ENCODE assay signal across 11 cellular contexts in the genomic region with DNA sequence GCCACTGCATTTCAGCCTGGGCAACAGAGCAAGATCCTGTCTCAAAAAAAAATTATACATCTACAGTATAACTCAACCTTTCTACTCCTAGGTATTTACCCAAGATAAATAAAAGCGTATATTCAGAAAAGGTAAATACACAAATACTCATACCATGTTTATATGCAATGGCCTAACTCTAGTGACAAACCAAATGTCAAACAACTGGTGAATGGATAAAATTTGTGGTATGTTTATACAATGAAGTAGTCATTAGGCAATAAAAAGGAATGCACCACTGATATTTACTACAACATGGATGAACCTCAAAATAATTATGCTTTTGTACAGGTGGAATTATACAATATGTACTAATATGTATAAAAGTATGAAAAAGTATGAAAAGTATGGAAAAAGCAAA.
"Had no signal": no experiment of that assay in that cellular context is flagged by ENCODE, and none has a peak within 500 bp of the region (broad histone marks: within the 10 kb centered on the region; RNA-seq: fewer than 3 reads in every experiment).

No MANE protein-coding gene starts in this region.

- H3K4me3 ChIP-seq: GM23248, GM23338, HAP-1 had no signal

- H3K36me3 ChIP-seq: HAP-1 had no signal

- ATAC-seq: GM23338, HCT116 had no signal

- H3K4me1 ChIP-seq: HAP-1 had no signal

- H3K4me2 ChIP-seq: GM23338 had no signal

- H2AFZ ChIP-seq: GM23248, GM23338 had no signal

- H3K27ac ChIP-seq: GM23248 had no signal

- H3K9ac ChIP-seq: GM23248 had no signal

- DNase-seq: GM23248, GOT3, H7, H9, HCEC 1CT, HFFc6 had no signal

- H3K9me3 ChIP-seq: HAP-1 had no signal

- FAIRE-seq: H1, H54 had no signal
